Comparison of ENCODE assay signal across 23 cellular contexts in genomic region chr4:8038083-8038482, GRCh38.
"Had no signal": no experiment of that assay in that cellular context is flagged by ENCODE, and none has a peak within 500 bp of the region (broad histone marks: within the 10 kb centered on the region; RNA-seq: fewer than 3 reads in every experiment).

No MANE protein-coding gene starts in this region.

- H3K4me1 ChIP-seq: breast epithelium had no signal

- ATAC-seq: activated CD8-positive, alpha-beta T cell treated with anti-CD3 and anti-CD28 coated beads, Interleukin-2, amount 10 ng/mL, durations not matched to agents 7 days and 5 days; K562; Panc1; WTC11 had no signal

- H3K27me3 ChIP-seq: adrenal gland, breast epithelium had no signal

- H3K36me3 ChIP-seq: adrenal gland, breast epithelium, SJSA1 had no signal

- DNase-seq: activated CD4-positive, alpha-beta T cell treated with anti-CD3 and anti-CD28 coated beads for 48 hours; activated CD4-positive, alpha-beta T cell treated with anti-CD3 and anti-CD28 coated beads, Interleukin-2, amount 50 U/mL, for 4 hours; activated CD4-positive, CD25-positive, alpha-beta regulatory T cell treated with anti-CD3 and anti-CD28 coated beads, Interleukin-2, amount 50 U/mL, for 72 hours; activated CD8-positive, alpha-beta memory T cell treated with anti-CD3 and anti-CD28 coated beads, Interleukin-2, amount 50 U/mL, for 48 hours; activated CD8-positive, alpha-beta T cell treated with anti-CD3 and anti-CD28 coated beads, Interleukin-2, amount 10 ng/mL, durations not matched to agents 7 days and 5 days; activated effector memory CD4-positive, alpha-beta T cell treated with Interleukin-2 at 50 U/mL for 16 hours; activated naive CD4-positive, alpha-beta T cell; activated T-cell treated with anti-CD3 and anti-CD28 coated beads, Interleukin-2, amount 50 U/mL, for 1 hour; adrenal gland; aorta; Karpas-422; MM.1S; NCI-H446 treated with DMSO at 0.1 percent for 48 hours; OCI-M1; Right ventricle myocardium superior; RPMI8226 had no signal

- H3K9me3 Mint-ChIP-seq: T-helper 1 cell treated with Interleukin-12 subunit alpha and Interleukin-12 subunit beta and Interleukin-4 antibody, amounts not matched to agents 30 μg/mL and 1 μg/mL, for 36 hours; WTC11 had no signal

- H3K4me3 Mint-ChIP-seq: activated CD8-positive, alpha-beta T cell treated with anti-CD3 and anti-CD28 coated beads, Interleukin-2, amount 10 ng/mL, durations not matched to agents 7 days and 5 days; activated naive CD8-positive, alpha-beta T cell; T-helper 1 cell treated with Interleukin-12 subunit alpha and Interleukin-12 subunit beta and Interleukin-4 antibody, amounts not matched to agents 30 μg/mL and 1 μg/mL, for 36 hours; WTC11 had no signal

- H3K4me3 ChIP-seq: adrenal gland, breast epithelium, K562, SJSA1 had no signal

- H3K9me3 ChIP-seq: adrenal gland, breast epithelium, SJSA1 had no signal

- H3K27ac ChIP-seq: adrenal gland, breast epithelium, SJSA1 had no signal

- H3K27ac Mint-ChIP-seq: activated CD8-positive, alpha-beta T cell treated with anti-CD3 and anti-CD28 coated beads, Interleukin-2, amount 10 ng/mL, durations not matched to agents 7 days and 5 days; activated naive CD8-positive, alpha-beta T cell; T-helper 1 cell treated with Interleukin-12 subunit alpha and Interleukin-12 subunit beta and Interleukin-4 antibody, amounts not matched to agents 30 μg/mL and 1 μg/mL, for 36 hours had no signal

- H3K36me3 Mint-ChIP-seq: WTC11 had no signal
